8 cellular contexts compared by ENCODE assay signal in genomic region chr14:50116986-50117385, GRCh38. TPM values are rescaled to one million over a fixed set of nuclear protein-coding genes. Genes with fewer than 3 reads are reported as not detected.
DNase-seq lines count a peak whose midpoint lies in the region; TF ChIP-seq lines count a peak whose summit lies in the region.

No MANE protein-coding gene starts in this region.

- H3K4me3 ChIP-seq in OCI-LY7 (ENCODE audit: low read depth, low read length, poor library complexity, severe bottlenecking), result peak overlapping the region; percentile 78

- H3K9ac ChIP-seq in ES-I3 (ENCODE audit: low read depth, low read length), result peak overlapping the region; percentile 98

- peak overlapping the region; percentile 92 for H2AFZ ChIP-seq in OCI-LY7 (ENCODE audit: low read length)

- CTCF ChIA-PET in OCI-LY7 (lab: Charles Lee; ENCODE audit: unreplicated experiment), result interaction anchor here (0.7 to 1.0 kb wide), 3 partner anchors 254 to 265 kb away, joined by 3 to 6 read pairs (median 4); partner anchors contain the start of gene NEMF

- H3K27ac ChIP-seq in OCI-LY7 (ENCODE audit: low read depth, low read length, poor library complexity, severe bottlenecking) (peak overlapping the region; percentile 65), epithelial cell of prostate (peak overlapping the region; percentile 63)

- H3K79me2 ChIP-seq in OCI-LY7 (ENCODE audit: insufficient read depth, low read depth, low read length), result peaks cover 41% of the 10 kb centered on the region

- no peak for TF ChIP-seq CTCF in OCI-LY7 (conservative IDR thresholded peaks at IDR 0.05; ENCODE audit: low read length)

- BruUV-seq in OCI-LY7 (replicated peaks; lab: Mats Ljungman, UMichigan), result TSS peak; percentile 100

- H3K4me1 ChIP-seq in ES-I3 (ENCODE audit: insufficient read depth, low read length) (peaks cover 13% of the 10 kb centered on the region), OCI-LY7 (ENCODE audit: insufficient read depth, low read length, poor library complexity, severe bottlenecking) (peaks cover 36% of the 10 kb centered on the region)

- POLR2A ChIA-PET in OCI-LY7 (lab: Charles Lee), result interaction anchor here (0.7 to 2.4 kb wide), 11 partner anchors 11 to 268 kb away, joined by 3 to 18 read pairs (median 4); partner anchors contain the start of genes ARF6, DMAC2L, L2HGDH and NEMF

- H3K36me3 ChIP-seq in ES-I3 (ENCODE audit: insufficient read depth, low read length) (peaks cover 4% of the 10 kb centered on the region), OCI-LY7 (ENCODE audit: insufficient read depth, low read length) (peaks cover 33% of the 10 kb centered on the region)

- H4K20me1 ChIP-seq in OCI-LY7 (ENCODE audit: insufficient read depth, low read length), result peaks cover 7% of the 10 kb centered on the region; the same call in 1 of the 2 replicates

- no peaks in the 10 kb centered on the region for H3K9me2 ChIP-seq in OCI-LY7 (ENCODE audit: insufficient read depth, low read length)

- DNase-seq in OCI-LY7 (ENCODE audit: low spot score) (no peak), epithelial cell of prostate (ENCODE audit: low read depth, low spot score) (no peak), putamen (ENCODE audit: low spot score) (peak; percentile 45), NCI-H2029 (lab: John Stamatoyannopoulos, UW) (no peak), DMS53 treated with DMSO at 0.1 percent for 48 hours (lab: John Stamatoyannopoulos, UW; ENCODE audit: unreplicated experiment) (no peak), cerebellar cortex (ENCODE audit: low spot score) (no peak), dedifferentiated amniotic fluid mesenchymal stem cell (ENCODE audit: extremely low spot score) (no peak)

- intact Hi-C loops in OCI-LY7 (cut with micrococcal nuclease; ENCODE audit: unreplicated experiment), result loop anchor here (1.0 to 5.0 kb wide), 3 partner anchors 114 to 415 kb away; partner anchors contain the start of genes KLHDC2, MAP4K5 and SOS2

- H3K9me3 ChIP-seq in ES-I3 (ENCODE audit: control insufficient read depth, insufficient read depth, low read length) (no peaks in the 10 kb centered on the region), OCI-LY7 (ENCODE audit: low read length) (no peaks in the 10 kb centered on the region)

- peak overlapping the region; percentile 74 for H3K4me2 ChIP-seq in OCI-LY7 (ENCODE audit: low read length)

RNA-seq across cellular contexts. Expression of gene VCPKMT, which starts 0.6 kb away (rescaled TPM):
- total RNA-seq in OCI-LY7 (2014; rRNA removed; shearing (Covaris generic)), result 13.3 and 13.5 TPM in 2 replicates
- total RNA-seq in OCI-LY7 (2022), result 12.6 and 12.9 TPM in 2 replicates
